21 cellular contexts compared by ENCODE assay signal in the genomic region with DNA sequence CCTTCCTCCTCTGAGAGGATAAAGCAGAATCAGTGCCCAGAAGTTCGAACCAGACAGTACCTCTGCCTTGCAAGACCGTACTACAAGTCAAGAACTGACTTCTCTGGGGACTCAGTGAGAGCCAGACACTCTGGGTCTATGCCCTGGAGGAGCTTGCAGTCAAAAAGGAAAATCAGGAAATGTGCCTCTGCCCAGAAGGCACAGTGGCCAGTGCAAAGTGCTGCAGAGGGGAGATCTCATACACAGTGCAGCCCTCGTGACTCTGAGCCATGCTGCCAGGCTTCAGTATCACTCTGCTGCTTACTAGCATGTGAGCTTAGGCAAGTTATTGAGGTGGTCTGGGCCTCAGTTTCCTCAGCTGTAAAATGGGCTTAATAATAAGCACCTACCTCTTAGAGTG.
"Had no signal": no experiment of that assay in that cellular context is flagged by ENCODE, and none has a peak within 500 bp of the region (broad histone marks: within the 10 kb centered on the region; RNA-seq: fewer than 3 reads in every experiment).

No MANE protein-coding gene starts in this region.

- H3K4me1 ChIP-seq: lower lobe of right lung, prostate gland, suprapubic skin, transverse colon, upper lobe of right lung, uterus had no signal

- H3K4me3 ChIP-seq: lower lobe of right lung, prostate gland, skin epidermis, spleen, suprapubic skin, transverse colon, upper lobe of right lung, uterus had no signal

- ATAC-seq: effector memory CD8-positive, alpha-beta T cell; left ventricle myocardium superior; lower lobe of right lung; natural killer cell treated with Interleukin-12 subunit alpha and Interleukin-12 subunit beta and Interleukin-15 and Interleukin-18, amount 100 ng/mL, for 72 hours; right cardiac atrium; stimulated activated naive B cell treated with anti-CD40 and anti-IgM and Interleukin-4, amounts not matched to agents 10 μg/mL and 1 μg/mL and 100 μg/mL, for 72 hours; upper lobe of right lung had no signal

- DNase-seq: cortex of kidney; effector memory CD8-positive, alpha-beta T cell; erythroblast; left ventricle myocardium superior; lower lobe of right lung; naive B cell; right cardiac atrium; spleen; stimulated activated CD4-positive, alpha-beta T cell treated with anti-CD3 and anti-CD28 coated beads, Interleukin-4, amount 100 ng/mL, for 4 hours; stimulated activated naive B cell treated with anti-CD40 and anti-IgM and Interleukin-4, amounts not matched to agents 10 μg/mL and 1 μg/mL and 100 μg/mL, for 72 hours; transverse colon; upper lobe of right lung; uterus had no signal

- FAIRE-seq: endometrium, frontal cortex, keratinocyte had no signal

- H3K27me3 ChIP-seq: neutrophil, suprapubic skin, transverse colon, uterus had no signal

- H3K36me3 ChIP-seq: lower lobe of right lung, neutrophil, prostate gland, spleen, suprapubic skin, transverse colon, upper lobe of right lung, uterus had no signal

- H3K9me3 ChIP-seq: lower lobe of right lung, neutrophil, prostate gland, spleen, suprapubic skin, transverse colon, upper lobe of right lung, uterus had no signal

- H3K27ac ChIP-seq: lower lobe of right lung, neutrophil, prostate gland, skin epidermis, spleen, suprapubic skin, transverse colon, upper lobe of right lung, uterus had no signal
